2 cellular contexts compared by ENCODE assay signal in the genomic region with DNA sequence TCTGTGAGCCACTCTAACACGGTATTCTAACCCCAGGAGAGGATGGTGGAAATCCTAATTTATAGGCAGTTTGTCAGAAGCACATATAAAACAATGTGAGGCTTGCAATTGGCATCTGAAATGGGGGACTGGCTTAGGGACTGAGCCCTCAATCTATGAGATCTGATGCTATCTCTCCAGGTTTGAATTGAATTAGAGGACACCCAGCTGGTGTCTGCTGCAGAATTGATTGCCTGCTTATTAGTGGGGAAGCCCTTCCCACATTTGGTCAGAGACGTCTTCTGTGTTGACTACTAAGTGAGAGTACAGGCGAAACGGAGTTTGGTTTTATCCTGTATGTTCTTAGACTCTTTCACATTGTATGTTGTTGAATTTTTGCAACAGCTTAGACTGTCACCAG.
A peak's percentile ranks its signal among the peaks of the same experiment; 100 is the strongest.
TF ChIP-seq lines count a peak whose summit lies in the region.

No MANE protein-coding gene starts in this region.

TF ChIP-seq in SK-N-SH treated with all-trans-retinoic acid at 6 μM for 48 hours, 23 proteins besides CTCF, POLR2A, EP300 and RAD21:
- peak; percentile 22; the same call in 1 of the 2 replicates for TF ChIP-seq TCF4 (CRISPR knock-in tag; IDR thresholded peaks at IDR 0.05; ENCODE audit: borderline replicate concordance)
- TF ChIP-seq CSRNP3 (CRISPR knock-in tag; IDR thresholded peaks at IDR 0.05) = no peak
- no peak for TF ChIP-seq BACH2 (CRISPR knock-in tag; IDR thresholded peaks at IDR 0.05; ENCODE audit: borderline replicate concordance)
- TF ChIP-seq ZFP3 (CRISPR knock-in tag; IDR thresholded peaks at IDR 0.05) = no peak

TF ChIP-seq in HepG2, 621 proteins besides CTCF, POLR2A, EP300 and RAD21:
- TF ChIP-seq, protein P1, sequence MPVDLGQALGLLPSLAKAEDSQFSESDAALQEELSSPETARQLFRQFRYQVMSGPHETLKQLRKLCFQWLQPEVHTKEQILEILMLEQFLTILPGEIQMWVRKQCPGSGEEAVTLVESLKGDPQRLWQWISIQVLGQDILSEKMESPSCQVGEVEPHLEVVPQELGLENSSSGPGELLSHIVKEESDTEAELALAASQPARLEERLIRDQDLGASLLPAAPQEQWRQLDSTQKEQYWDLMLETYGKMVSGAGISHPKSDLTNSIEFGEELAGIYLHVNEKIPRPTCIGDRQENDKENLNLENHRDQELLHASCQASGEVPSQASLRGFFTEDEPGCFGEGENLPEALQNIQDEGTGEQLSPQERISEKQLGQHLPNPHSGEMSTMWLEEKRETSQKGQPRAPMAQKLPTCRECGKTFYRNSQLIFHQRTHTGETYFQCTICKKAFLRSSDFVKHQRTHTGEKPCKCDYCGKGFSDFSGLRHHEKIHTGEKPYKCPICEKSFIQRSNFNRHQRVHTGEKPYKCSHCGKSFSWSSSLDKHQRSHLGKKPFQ (CRISPR knock-in tag; IDR thresholded peaks at IDR 0.05; ENCODE audit: insufficient replicate concordance) = no peak
- TF ChIP-seq RFXANK (CRISPR knock-in tag; IDR thresholded peaks at IDR 0.05) = no peak
- TF ChIP-seq, protein P2, sequence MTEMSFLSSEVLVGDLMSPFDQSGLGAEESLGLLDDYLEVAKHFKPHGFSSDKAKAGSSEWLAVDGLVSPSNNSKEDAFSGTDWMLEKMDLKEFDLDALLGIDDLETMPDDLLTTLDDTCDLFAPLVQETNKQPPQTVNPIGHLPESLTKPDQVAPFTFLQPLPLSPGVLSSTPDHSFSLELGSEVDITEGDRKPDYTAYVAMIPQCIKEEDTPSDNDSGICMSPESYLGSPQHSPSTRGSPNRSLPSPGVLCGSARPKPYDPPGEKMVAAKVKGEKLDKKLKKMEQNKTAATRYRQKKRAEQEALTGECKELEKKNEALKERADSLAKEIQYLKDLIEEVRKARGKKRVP (CRISPR knock-in tag; IDR thresholded peaks at IDR 0.05) = no peak
TF ChIP-seq in HepG2: peak in this region for 0.
